ENCODE assay signal across 16 cellular contexts in genomic region chr16:57862698-57863433, GRCh38.
DNase-seq lines count a peak whose midpoint lies in the region; TF ChIP-seq lines count a peak whose summit lies in the region.
"Had no signal": no experiment of that assay in that cellular context is flagged by ENCODE, and none has a peak within 500 bp of the region (broad histone marks: within the 10 kb centered on the region; RNA-seq: fewer than 3 reads in every experiment).

No MANE protein-coding gene starts in this region.

- H3K4me3 ChIP-seq in HUES64 (ENCODE audit: low read length) (no peak overlapping the region), liver (ENCODE audit: low read depth in 1 of 3, low read length in 3 of 3) (peak overlapping the region; percentile 74 to 92 (median 86)), transverse colon (no peak overlapping the region), coronary artery (no peak overlapping the region)
- H3K4me3 ChIP-seq: gastroesophageal sphincter, prostate gland had no signal

- H3K27me3 Mint-ChIP-seq in activated CD4-positive, alpha-beta memory T cell treated with anti-CD3 and anti-CD28 coated beads for 36 hours, result peaks cover 19% of the 10 kb centered on the region

- H3K4me1 Mint-ChIP-seq in activated CD4-positive, alpha-beta memory T cell treated with anti-CD3 and anti-CD28 coated beads for 36 hours (ENCODE audit: low read depth), result no peaks in the 10 kb centered on the region
- H3K4me1 Mint-ChIP-seq: activated naive CD4-positive, alpha-beta T cell treated with anti-CD3 and anti-CD28 coated beads, Interleukin-2, amount 50 U/mL, for 24 hours; IgD-negative memory B cell had no signal

- peak; percentile 20 to 71 for TF ChIP-seq RAD21 in liver (IDR thresholded peaks at IDR 0.05)

- H3K4me1 ChIP-seq in HUES64 (ENCODE audit: insufficient read depth, low read length) (peaks cover 33% of the 10 kb centered on the region), liver (ENCODE audit: control insufficient read depth in 4 of 4, insufficient read depth in 4 of 4, low read length in 3 of 4) (peaks cover 2 to 33% (median 25%) of the 10 kb centered on the region in 4 donors), transverse colon (peaks cover 0 to 7% (median 2%) of the 10 kb centered on the region in 4 donors)
- H3K4me1 ChIP-seq: prostate gland had no signal

- H3K27ac ChIP-seq in HUES64 (ENCODE audit: low read depth, low read length), result peak overlapping the region; percentile 51; the same call in 1 of the 2 replicates
- H3K27ac ChIP-seq in liver (ENCODE audit: low read depth in 1 of 2, low read length in 2 of 2), result peak overlapping the region; percentile 83 to 85
- no peak overlapping the region for H3K27ac ChIP-seq in transverse colon
- no peak overlapping the region for H3K27ac ChIP-seq in coronary artery
- H3K27ac ChIP-seq: gastroesophageal sphincter, prostate gland, VCaP had no signal

- WGBS in HUES64, result 59% methylated on average over 8 of the region's 9 CpGs
- 22% methylated on average over 9 of the region's 9 CpGs for WGBS in liver
- 42 to 49% methylated on average over 4 to 9 of the region's 9 CpGs for WGBS in transverse colon (ENCODE audit: low coverage in 1 of 2), 2 donors

- DNase-seq in amniotic epithelial cell (ENCODE audit: low read depth) (peak; percentile 13), transverse colon (peak; percentile 24), coronary artery (ENCODE audit: low spot score) (no peak)
- no peak for DNase-seq in activated CD4-positive, alpha-beta memory T cell treated with anti-CD3 and anti-CD28 coated beads for 36 hours
- DNase-seq in effector CD4-positive, alpha-beta T cell, result no peak
- DNase-seq: DND-41; NCI-H1048; stimulated activated CD4-positive, alpha-beta T cell treated with anti-CD3 and anti-CD28 coated beads, Interleukin-15, amount 100 ng/mL, for 24 hours had no signal

- POLR2A ChIA-PET in activated CD4-positive, alpha-beta memory T cell treated with anti-CD3 and anti-CD28 coated beads for 36 hours (lab: Charles Lee), result no interaction called here

- TF ChIP-seq EP300 in transverse colon (IDR thresholded peaks at IDR 0.05; ENCODE audit: low read depth), result no peak

- no peak overlapping the region for H3K9ac ChIP-seq in HUES64 (ENCODE audit: low read depth, low read length)
- H3K9ac ChIP-seq in liver (ENCODE audit: low read depth in 1 of 2, low read length in 2 of 2), result peak overlapping the region in 1 of 2 donors; percentile 92

- no peak for TF ChIP-seq POLR2A in transverse colon (IDR thresholded peaks at IDR 0.05)

- no peaks in the 10 kb centered on the region for H3K36me3 Mint-ChIP-seq in activated CD4-positive, alpha-beta memory T cell treated with anti-CD3 and anti-CD28 coated beads for 36 hours
- H3K36me3 Mint-ChIP-seq: activated naive CD4-positive, alpha-beta T cell treated with anti-CD3 and anti-CD28 coated beads, Interleukin-2, amount 50 U/mL, for 24 hours; immature natural killer cell had no signal

- CTCF ChIA-PET in activated CD4-positive, alpha-beta memory T cell treated with anti-CD3 and anti-CD28 coated beads for 36 hours (lab: Charles Lee), result interaction anchor here (0.7 to 1.5 kb wide), 3 partner anchors 46 to 164 kb away, joined by 3 to 5 read pairs (median 3); no protein-coding TSS in a partner anchor

- in situ Hi-C loops in transverse colon (cut with MboI; ENCODE audit: low pct_ligation_motif_present in 1 of 4, low pct_unique_long_range_greater_than_20kb in 1 of 4, low sequenced_read_pairs in 3 of 4), result no loop called here

- intact Hi-C loops in transverse colon (cut with DNase I; ENCODE audit: low total_unique reads), result no loop called here
- intact Hi-C loops in activated CD4-positive, alpha-beta memory T cell treated with anti-CD3 and anti-CD28 coated beads for 36 hours (cut with micrococcal nuclease), result loop anchor here (10.0 kb wide), 1 partner anchor 108 kb away; no protein-coding TSS in a partner anchor

- TF ChIP-seq CTCF in liver (IDR thresholded peaks at IDR 0.05; ENCODE audit: low read depth, low read length, missing input control) (no peak), transverse colon (IDR thresholded peaks at IDR 0.05) (no peak), coronary artery (IDR thresholded peaks at IDR 0.05) (no peak)

- H3K27ac Mint-ChIP-seq in activated CD4-positive, alpha-beta memory T cell treated with anti-CD3 and anti-CD28 coated beads for 36 hours, result no peak overlapping the region
- H3K27ac Mint-ChIP-seq: activated naive CD4-positive, alpha-beta T cell treated with anti-CD3 and anti-CD28 coated beads, Interleukin-2, amount 50 U/mL, for 24 hours; IgD-negative memory B cell had no signal

- no peaks in the 10 kb centered on the region for H3K27me3 ChIP-seq in HUES64 (ENCODE audit: insufficient read depth, low read length)
- no peaks in the 10 kb centered on the region for H3K27me3 ChIP-seq in liver (ENCODE audit: control insufficient read depth in 4 of 4, insufficient read depth in 4 of 4, low read length in 3 of 4)
- peaks cover 17% of the 10 kb centered on the region for H3K27me3 ChIP-seq in transverse colon
- H3K27me3 ChIP-seq: gastroesophageal sphincter had no signal

- H3K9me3 ChIP-seq in HUES64 (ENCODE audit: insufficient read depth, low read depth, low read length) (no peaks in the 10 kb centered on the region), liver (ENCODE audit: control insufficient read depth in 4 of 4, low read length in 3 of 4) (no peaks in the 10 kb centered on the region), transverse colon (no peaks in the 10 kb centered on the region)
- H3K9me3 ChIP-seq: gastroesophageal sphincter, prostate gland had no signal

- no peaks in the 10 kb centered on the region for H3K36me3 ChIP-seq in HUES64 (ENCODE audit: insufficient read depth, low read length)
- no peaks in the 10 kb centered on the region for H3K36me3 ChIP-seq in liver (ENCODE audit: control insufficient read depth in 4 of 4, insufficient read depth in 3 of 4, low read depth in 1 of 4, low read length in 3 of 4)
- no peaks in the 10 kb centered on the region for H3K36me3 ChIP-seq in transverse colon
- H3K36me3 ChIP-seq: gastroesophageal sphincter, prostate gland had no signal

- H3K4me3 Mint-ChIP-seq in activated CD4-positive, alpha-beta memory T cell treated with anti-CD3 and anti-CD28 coated beads for 36 hours, result no peak overlapping the region
- H3K4me3 Mint-ChIP-seq: activated naive CD4-positive, alpha-beta T cell treated with anti-CD3 and anti-CD28 coated beads, Interleukin-2, amount 50 U/mL, for 24 hours; IgD-negative memory B cell; immature natural killer cell had no signal

- H3K9me3 Mint-ChIP-seq in activated CD4-positive, alpha-beta memory T cell treated with anti-CD3 and anti-CD28 coated beads for 36 hours, result no peaks in the 10 kb centered on the region
- H3K9me3 Mint-ChIP-seq: activated naive CD4-positive, alpha-beta T cell treated with anti-CD3 and anti-CD28 coated beads, Interleukin-2, amount 50 U/mL, for 24 hours; immature natural killer cell had no signal

TF ChIP-seq in liver, 16 proteins besides CTCF, POLR2A, EP300 and RAD21 (continues in another document):
- TF ChIP-seq RXRA (IDR thresholded peaks at IDR 0.05), result peak; percentile 93 to 96
- TF ChIP-seq HNF4G (IDR thresholded peaks at IDR 0.05), result peak; percentile 98
- peak; percentile 74 for TF ChIP-seq YY1 (IDR thresholded peaks at IDR 0.05)
- peak; percentile 99 for TF ChIP-seq HNF4A (conservative IDR thresholded peaks at IDR 0.05)
- peak; percentile 96 for TF ChIP-seq SP1 (IDR thresholded peaks at IDR 0.05)
- peak; percentile 14 for TF ChIP-seq FOXA2 (IDR thresholded peaks at IDR 0.05)
- peak; percentile 72 for TF ChIP-seq TAF1 (conservative IDR thresholded peaks at IDR 0.05)
- peak; percentile 76 for TF ChIP-seq ZBTB33 (IDR thresholded peaks at IDR 0.05)
- peak; percentile 91 for TF ChIP-seq MAX (IDR thresholded peaks at IDR 0.05)
- peak; percentile 72 for TF ChIP-seq NR2F2 (IDR thresholded peaks at IDR 0.05)
- peak; percentile 86 for TF ChIP-seq ATF3 (IDR thresholded peaks at IDR 0.05)
- peak; percentile 30 to 76 for TF ChIP-seq EGR1 (IDR thresholded peaks at IDR 0.05; ENCODE audit: low read depth in 2 of 2)
- peak; percentile 41 for TF ChIP-seq FOXA1 (IDR thresholded peaks at IDR 0.05)
- TF ChIP-seq JUND (IDR thresholded peaks at IDR 0.05), result peak; percentile 78 to 91
- TF ChIP-seq GABPA (IDR thresholded peaks at IDR 0.05 in 1 of 2, conservative IDR thresholded peaks at IDR 0.05 in 1 of 2), result no peak

Comparison
In these comparisons a context has a peak if more than half of its experiments do, and no peak if none do; other contexts are left out.
1. H3K27ac ChIP-seq: peak in HUES64 (single experiment) and liver (2 of 2); none in transverse colon (0 of 4) and coronary artery (0 of 2).
2. H3K4me3 ChIP-seq: peak in liver (3 of 3); none in HUES64 (single experiment), transverse colon (0 of 4) and coronary artery (single experiment).
3. DNase-seq: peak in amniotic epithelial cell (single experiment) and transverse colon (single experiment); none in activated CD4-positive, alpha-beta memory T cell treated with anti-CD3 and anti-CD28 coated beads for 36 hours (single experiment), coronary artery (single experiment) and effector CD4-positive, alpha-beta T cell (single experiment).